In the genomic region with DNA sequence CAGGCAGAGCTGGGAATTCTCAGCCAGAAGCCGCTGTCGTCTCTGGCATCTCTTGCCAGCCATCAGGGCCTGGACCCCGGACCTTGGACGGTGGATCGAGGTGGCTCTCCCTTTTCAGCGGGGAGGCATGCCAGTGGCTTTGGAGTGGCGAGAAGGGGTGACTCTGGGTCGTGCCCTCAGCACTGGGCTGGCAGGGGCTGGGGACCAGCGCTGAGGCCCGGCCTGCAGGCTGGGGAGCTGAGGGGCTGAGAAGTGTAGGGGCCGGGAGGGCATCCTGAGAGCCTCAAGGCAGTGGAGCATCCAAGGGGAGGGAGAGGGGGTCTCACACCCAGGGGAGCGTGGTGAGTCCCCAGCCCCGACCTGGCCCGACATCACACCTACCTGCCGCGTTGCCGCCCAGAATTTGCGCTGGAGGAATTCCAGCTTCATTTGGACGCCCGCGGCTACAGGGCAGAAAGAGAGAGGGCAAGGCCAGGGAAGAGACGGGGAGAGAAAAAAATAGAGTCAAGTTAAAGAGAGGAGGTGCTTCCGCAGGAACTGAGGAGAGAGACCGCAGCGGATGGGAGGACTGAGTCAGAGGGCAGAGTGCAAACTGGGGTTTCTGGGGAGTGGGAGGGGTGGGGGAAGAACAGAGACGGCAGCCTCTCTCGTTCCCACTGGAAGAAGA, we compare ENCODE assay signal across 13 cellular contexts. TPM values are rescaled to one million over a fixed set of nuclear protein-coding genes. Genes with fewer than 3 reads are reported as not detected.
A peak's percentile ranks its signal among the peaks of the same experiment; 100 is the strongest.
DNase-seq lines count a peak whose midpoint lies in the region; ATAC-seq, FAIRE-seq and TF ChIP-seq lines count a peak whose summit lies in the region.
"Had no signal": no experiment of that assay in that cellular context is flagged by ENCODE, and none has a peak within 500 bp of the region (broad histone marks: within the 10 kb centered on the region; RNA-seq: fewer than 3 reads in every experiment).

No MANE protein-coding gene starts in this region.

- H3K27ac Mint-ChIP-seq in activated CD4-positive, alpha-beta memory T cell treated with anti-CD3 and anti-CD28 coated beads for 36 hours, result peak overlapping the region; percentile 36

- DNase-seq in MV-4-11 (lab: John Stamatoyannopoulos, UW), result peak; percentile 91
- DNase-seq in activated CD4-positive, alpha-beta memory T cell treated with anti-CD3 and anti-CD28 coated beads for 36 hours, result peak; percentile 77
- peak; percentile 25 for DNase-seq in stimulated activated CD8-positive, alpha-beta memory T cell treated with anti-CD3 and anti-CD28 coated beads, Interleukin-12 subunit alpha, Interleukin-12 subunit beta, amount 100 ng/mL, for 1 hour (ENCODE audit: low read depth)
- DNase-seq in frontal cortex (ENCODE audit: low spot score in 2 of 2), result no peak
- no peak for DNase-seq in dorsolateral prefrontal cortex
- no peak for DNase-seq in effector CD8-positive, alpha-beta T cell (lab: John Stamatoyannopoulos, UW)
- DNase-seq: foreskin keratinocyte, NCI-H1417 treated with DMSO at 0.1 percent for 48 hours, WERI-Rb-1 had no signal

- CTCF ChIA-PET in activated CD4-positive, alpha-beta memory T cell treated with anti-CD3 and anti-CD28 coated beads for 36 hours (lab: Charles Lee), result interaction anchor here (1.4 to 2.1 kb wide), 2 partner anchors 129 to 158 kb away, joined by 6 to 10 read pairs; no protein-coding TSS in a partner anchor

- H3K27ac ChIP-seq in dorsolateral prefrontal cortex, result peak overlapping the region in 22 of 59 donors; percentile 4 to 74 (median 59)
- H3K27ac ChIP-seq: foreskin keratinocyte, parathyroid adenoma, WERI-Rb-1 had no signal

- H3K27me3 ChIP-seq in dorsolateral prefrontal cortex, result no peaks in the 10 kb centered on the region

- H3K4me3 ChIP-seq in dorsolateral prefrontal cortex, result no peak overlapping the region

- intact Hi-C loops in activated CD4-positive, alpha-beta memory T cell treated with anti-CD3 and anti-CD28 coated beads for 36 hours (cut with micrococcal nuclease), result no loop called here
- intact Hi-C loops in dorsolateral prefrontal cortex (cut with DNase I), result no loop called here

- no peak for TF ChIP-seq CTCF in dorsolateral prefrontal cortex (IDR thresholded peaks at IDR 0.05 in 54 of 56, conservative IDR thresholded peaks at IDR 0.05 in 2 of 56; ENCODE audit: low read depth in 1 of 56, partially characterized antibody in 56 of 56)

- FAIRE-seq in frontal cortex (lab: Jason Lieb, UNC), result no peak

- ATAC-seq in esophagus mucosa (peak; percentile 19), HG03521 (IDR thresholded peaks at IDR 0.05; ENCODE audit: unreplicated experiment) (no peak)
- ATAC-seq: foreskin keratinocyte, HCT116 had no signal

- H3K36me3 Mint-ChIP-seq in activated CD4-positive, alpha-beta memory T cell treated with anti-CD3 and anti-CD28 coated beads for 36 hours, result no peaks in the 10 kb centered on the region

- peaks cover 7% of the 10 kb centered on the region for H3K4me1 Mint-ChIP-seq in activated CD4-positive, alpha-beta memory T cell treated with anti-CD3 and anti-CD28 coated beads for 36 hours (ENCODE audit: low read depth)

- peak overlapping the region; percentile 61 for H3K4me3 Mint-ChIP-seq in activated CD4-positive, alpha-beta memory T cell treated with anti-CD3 and anti-CD28 coated beads for 36 hours

- peaks cover under 1% of the 10 kb centered on the region for H3K27me3 Mint-ChIP-seq in activated CD4-positive, alpha-beta memory T cell treated with anti-CD3 and anti-CD28 coated beads for 36 hours

- no peaks in the 10 kb centered on the region for H3K9me3 Mint-ChIP-seq in activated CD4-positive, alpha-beta memory T cell treated with anti-CD3 and anti-CD28 coated beads for 36 hours

- POLR2A ChIA-PET in activated CD4-positive, alpha-beta memory T cell treated with anti-CD3 and anti-CD28 coated beads for 36 hours (lab: Charles Lee), result no interaction called here

RNA-seq across cellular contexts. Expression of a gene that starts 9.0 kb away (rescaled TPM):
- not detected for total RNA-seq in activated CD4-positive, alpha-beta memory T cell treated with anti-CD3 and anti-CD28 coated beads for 36 hours
- total RNA-seq in esophagus mucosa (not detected), frontal cortex (1.6 TPM), dorsolateral prefrontal cortex (10 to 100 TPM in 119 of 120 experiments, 1 to 10 TPM in 1; 8.0 to 46.0 (median 27.9) TPM)
- total RNA-seq: foreskin keratinocyte had no signal

Comparison
In these comparisons a context has a peak if more than half of its experiments do, and no peak if none do; other contexts are left out.
1. DNase-seq: peak in MV-4-11 (single experiment), activated CD4-positive, alpha-beta memory T cell treated with anti-CD3 and anti-CD28 coated beads for 36 hours (single experiment) and stimulated activated CD8-positive, alpha-beta memory T cell treated with anti-CD3 and anti-CD28 coated beads, Interleukin-12 subunit alpha, Interleukin-12 subunit beta, amount 100 ng/mL, for 1 hour (single experiment); none in frontal cortex (0 of 2), dorsolateral prefrontal cortex (0 of 10) and effector CD8-positive, alpha-beta T cell (single experiment).